Comparison of ENCODE assay signal across 17 cellular contexts in the genomic region with DNA sequence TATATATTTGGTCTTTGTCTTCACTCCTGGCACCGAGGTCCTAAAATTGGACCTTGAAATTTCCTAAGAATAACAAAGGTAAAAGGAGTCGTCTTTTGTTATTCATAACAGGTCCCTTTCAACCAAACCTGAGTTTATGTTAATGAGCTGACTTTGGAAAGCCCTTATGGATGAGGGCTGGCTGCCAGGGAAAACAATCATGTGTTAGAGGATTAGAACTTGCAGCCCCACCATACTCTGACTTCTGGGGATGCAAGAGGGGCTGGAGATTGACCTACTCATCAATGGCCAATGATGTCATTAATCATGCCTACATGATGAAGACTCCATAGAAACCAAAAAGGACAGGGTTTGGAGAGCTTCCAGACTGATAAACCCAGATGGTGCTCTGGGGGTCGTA.
DNase-seq lines count a peak whose midpoint lies in the region; ATAC-seq and TF ChIP-seq lines count a peak whose summit lies in the region.
"Had no signal": no experiment of that assay in that cellular context is flagged by ENCODE, and none has a peak within 500 bp of the region (broad histone marks: within the 10 kb centered on the region; RNA-seq: fewer than 3 reads in every experiment).

No MANE protein-coding gene starts in this region.

- ATAC-seq in WTC11 (peak; percentile 39; the same call in 1 of the 2 replicates), HG03175 (IDR thresholded peaks at IDR 0.05; ENCODE audit: unreplicated experiment) (no peak), GM21737 (IDR thresholded peaks at IDR 0.05; ENCODE audit: unreplicated experiment) (no peak)

- intact Hi-C loops in activated naive CD4-positive, alpha-beta T cell treated with anti-CD3 and anti-CD28 coated beads for 36 hours (cut with micrococcal nuclease), result no loop called here
- intact Hi-C loops in Calu3 (cut with micrococcal nuclease; ENCODE audit: unreplicated experiment), result no loop called here

- POLR2A ChIA-PET in WTC11 (lab: Charles Lee), result interaction anchor here (0.6 kb wide), 1 partner anchor 339 kb away, joined by 3 read pairs; the partner anchor contains the start of gene XPNPEP3

- BruUV-seq in Calu3 (replicated peaks; lab: Mats Ljungman, UMichigan), result no TSS peak

- H3K4me3 Mint-ChIP-seq in activated naive CD4-positive, alpha-beta T cell treated with anti-CD3 and anti-CD28 coated beads for 36 hours, result peak overlapping the region; percentile 11
- H3K4me3 Mint-ChIP-seq in activated naive CD4-positive, alpha-beta T cell treated with anti-CD3 and anti-CD28 coated beads, Interleukin-2, amount 10 ng/mL, durations not matched to agents 7 days and 5 days, result no peak overlapping the region
- H3K4me3 Mint-ChIP-seq in Calu3 (ENCODE audit: low read depth, unreplicated experiment) (no peak overlapping the region), WTC11 (no peak overlapping the region), mesothelial cell of epicardium (no peak overlapping the region)

- H3K27me3 Mint-ChIP-seq in activated naive CD4-positive, alpha-beta T cell treated with anti-CD3 and anti-CD28 coated beads for 36 hours (ENCODE audit: low read depth), result no peaks in the 10 kb centered on the region
- no peaks in the 10 kb centered on the region for H3K27me3 Mint-ChIP-seq in activated naive CD4-positive, alpha-beta T cell treated with anti-CD3 and anti-CD28 coated beads, Interleukin-2, amount 10 ng/mL, durations not matched to agents 7 days and 5 days
- H3K27me3 Mint-ChIP-seq in Calu3 (ENCODE audit: unreplicated experiment) (no peaks in the 10 kb centered on the region), WTC11 (ENCODE audit: low read depth) (no peaks in the 10 kb centered on the region), mesothelial cell of epicardium (ENCODE audit: low read depth) (no peaks in the 10 kb centered on the region)
- H3K27me3 Mint-ChIP-seq: CD8-positive, alpha-beta memory T cell had no signal

- H3K9me3 Mint-ChIP-seq in activated naive CD4-positive, alpha-beta T cell treated with anti-CD3 and anti-CD28 coated beads for 36 hours, result peaks cover 3% of the 10 kb centered on the region
- no peaks in the 10 kb centered on the region for H3K9me3 Mint-ChIP-seq in activated naive CD4-positive, alpha-beta T cell treated with anti-CD3 and anti-CD28 coated beads, Interleukin-2, amount 10 ng/mL, durations not matched to agents 7 days and 5 days
- no peaks in the 10 kb centered on the region for H3K9me3 Mint-ChIP-seq in Calu3 (ENCODE audit: low read depth, unreplicated experiment)
- 0 out of 2 replicates have a peak, but pooled peaks cover 3% of the 10 kb centered on the region for H3K9me3 Mint-ChIP-seq in WTC11
- peaks cover 5% of the 10 kb centered on the region for H3K9me3 Mint-ChIP-seq in mesothelial cell of epicardium
- H3K9me3 Mint-ChIP-seq: CD8-positive, alpha-beta memory T cell had no signal

- DNase-seq in activated naive CD4-positive, alpha-beta T cell treated with anti-CD3 and anti-CD28 coated beads for 36 hours, result no peak
- no peak for DNase-seq in activated naive CD4-positive, alpha-beta T cell treated with anti-CD3 and anti-CD28 coated beads, Interleukin-2, amount 10 ng/mL, durations not matched to agents 7 days and 5 days
- no peak for DNase-seq in Calu3
- no peak for DNase-seq in WTC11 (ENCODE audit: low spot score)
- DNase-seq in mesothelial cell of epicardium (ENCODE audit: low spot score in 2 of 2, unreplicated experiment in 2 of 2), result no peak
- DNase-seq: CD8-positive, alpha-beta memory T cell; DND-41; HCEC 1CT; KBM-7; NCI-H1105; NCI-H2081; NCI-H446 treated with DMSO at 0.1 percent for 48 hours; NCI-H69; NK-92 treated with Interleukin-12 subunit alpha and Interleukin-12 subunit beta, amount 100 ng/mL, for 24 hours; Right ventricle myocardium superior had no signal

- CTCF ChIA-PET in activated naive CD4-positive, alpha-beta T cell treated with anti-CD3 and anti-CD28 coated beads for 36 hours (lab: Charles Lee), result interaction anchor here (0.6 to 2.3 kb wide), 3 partner anchors 29 to 129 kb away, joined by 4 to 7 read pairs (median 6); no protein-coding TSS in a partner anchor
- CTCF ChIA-PET in activated naive CD4-positive, alpha-beta T cell treated with anti-CD3 and anti-CD28 coated beads, Interleukin-2, amount 10 ng/mL, durations not matched to agents 7 days and 5 days (lab: Charles Lee), result interaction anchor here (0.9 kb wide), 1 partner anchor 119 kb away, joined by 3 read pairs; the partner anchor contains the start of gene MRTFA
- CTCF ChIA-PET in Calu3 (lab: Charles Lee), result no interaction called here
- CTCF ChIA-PET in WTC11 (lab: Charles Lee), result interaction anchor here (0.6 to 2.8 kb wide), 4 partner anchors 9 to 81 kb away, joined by 3 to 10 read pairs (median 4); no protein-coding TSS in a partner anchor

- peaks cover 15% of the 10 kb centered on the region for H3K36me3 Mint-ChIP-seq in activated naive CD4-positive, alpha-beta T cell treated with anti-CD3 and anti-CD28 coated beads for 36 hours (ENCODE audit: low read depth)
- H3K36me3 Mint-ChIP-seq in activated naive CD4-positive, alpha-beta T cell treated with anti-CD3 and anti-CD28 coated beads, Interleukin-2, amount 10 ng/mL, durations not matched to agents 7 days and 5 days, result peaks cover 20% of the 10 kb centered on the region
- peaks cover 6% of the 10 kb centered on the region for H3K36me3 Mint-ChIP-seq in Calu3 (ENCODE audit: insufficient read depth, unreplicated experiment)
- H3K36me3 Mint-ChIP-seq in WTC11, result no peaks in the 10 kb centered on the region; the same call in 1 of the 2 replicates
- peaks cover 39% of the 10 kb centered on the region for H3K36me3 Mint-ChIP-seq in mesothelial cell of epicardium

- peaks cover 34% of the 10 kb centered on the region for H3K4me1 Mint-ChIP-seq in activated naive CD4-positive, alpha-beta T cell treated with anti-CD3 and anti-CD28 coated beads for 36 hours (ENCODE audit: low read depth)
- peaks cover 35% of the 10 kb centered on the region for H3K4me1 Mint-ChIP-seq in activated naive CD4-positive, alpha-beta T cell treated with anti-CD3 and anti-CD28 coated beads, Interleukin-2, amount 10 ng/mL, durations not matched to agents 7 days and 5 days
- H3K4me1 Mint-ChIP-seq in Calu3 (ENCODE audit: low read depth, unreplicated experiment), result peaks cover 18% of the 10 kb centered on the region
- H3K4me1 Mint-ChIP-seq in WTC11, result peaks cover 19% of the 10 kb centered on the region
- peaks cover 9% of the 10 kb centered on the region for H3K4me1 Mint-ChIP-seq in mesothelial cell of epicardium

- H3K27ac Mint-ChIP-seq in activated naive CD4-positive, alpha-beta T cell treated with anti-CD3 and anti-CD28 coated beads for 36 hours, result no peak overlapping the region
- H3K27ac Mint-ChIP-seq in activated naive CD4-positive, alpha-beta T cell treated with anti-CD3 and anti-CD28 coated beads, Interleukin-2, amount 10 ng/mL, durations not matched to agents 7 days and 5 days, result no peak overlapping the region
- H3K27ac Mint-ChIP-seq in Calu3 (ENCODE audit: unreplicated experiment) (peak overlapping the region; percentile 8), WTC11 (peak overlapping the region; percentile 73; the same call in 1 of the 2 replicates), mesothelial cell of epicardium (peak overlapping the region; percentile 30)

- TF ChIP-seq CTCF in Calu3 (IDR thresholded peaks at IDR 0.05; ENCODE audit: unreplicated experiment) (no peak), WTC11 (IDR thresholded peaks at IDR 0.05) (no peak), mesothelial cell of epicardium (IDR thresholded peaks at IDR 0.05; ENCODE audit: unreplicated experiment) (no peak)

TF ChIP-seq in WTC11, 78 proteins besides CTCF, POLR2A, EP300 and RAD21:
- TF ChIP-seq TCF7 (CRISPR knock-in tag; IDR thresholded peaks at IDR 0.05; ENCODE audit: low read depth) (no peak), MYBL2 (CRISPR knock-in tag; IDR thresholded peaks at IDR 0.05) (no peak), JAZF1 (CRISPR knock-in tag; IDR thresholded peaks at IDR 0.05) (no peak)

Comparison
In these comparisons a context has a peak if more than half of its experiments do, and no peak if none do; other contexts are left out.
1. H3K27ac Mint-ChIP-seq: peak in Calu3 (single experiment), WTC11 (single experiment) and mesothelial cell of epicardium (single experiment); none in activated naive CD4-positive, alpha-beta T cell treated with anti-CD3 and anti-CD28 coated beads for 36 hours (single experiment) and activated naive CD4-positive, alpha-beta T cell treated with anti-CD3 and anti-CD28 coated beads, Interleukin-2, amount 10 ng/mL, durations not matched to agents 7 days and 5 days (single experiment).